ENCODE assay signal across 1 cellular context in the genomic region with DNA sequence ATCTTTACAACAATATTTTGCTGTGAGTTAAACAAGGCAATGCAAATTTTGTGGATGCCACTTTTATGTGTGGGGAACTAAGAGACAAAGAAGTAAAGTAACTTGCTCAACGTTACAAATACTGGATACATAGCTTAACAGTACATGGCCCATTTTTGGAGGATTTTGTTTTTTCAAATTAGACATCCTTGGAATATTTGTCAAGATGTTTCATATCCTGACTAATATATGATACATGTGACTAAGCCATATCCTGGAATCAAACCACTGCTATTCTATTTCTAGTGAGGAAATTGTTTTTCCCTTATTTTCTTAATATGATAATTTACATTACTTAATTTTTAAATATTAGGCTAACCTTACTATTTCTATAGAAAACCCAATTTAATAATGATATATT.
TF ChIP-seq lines count a peak whose summit lies in the region.

No MANE protein-coding gene starts in this region.

TF ChIP-seq in SK-N-SH treated with all-trans-retinoic acid at 6 μM for 48 hours, 23 proteins besides CTCF, POLR2A, EP300 and RAD21 (continued from another document):
- TF ChIP-seq, protein P1, sequence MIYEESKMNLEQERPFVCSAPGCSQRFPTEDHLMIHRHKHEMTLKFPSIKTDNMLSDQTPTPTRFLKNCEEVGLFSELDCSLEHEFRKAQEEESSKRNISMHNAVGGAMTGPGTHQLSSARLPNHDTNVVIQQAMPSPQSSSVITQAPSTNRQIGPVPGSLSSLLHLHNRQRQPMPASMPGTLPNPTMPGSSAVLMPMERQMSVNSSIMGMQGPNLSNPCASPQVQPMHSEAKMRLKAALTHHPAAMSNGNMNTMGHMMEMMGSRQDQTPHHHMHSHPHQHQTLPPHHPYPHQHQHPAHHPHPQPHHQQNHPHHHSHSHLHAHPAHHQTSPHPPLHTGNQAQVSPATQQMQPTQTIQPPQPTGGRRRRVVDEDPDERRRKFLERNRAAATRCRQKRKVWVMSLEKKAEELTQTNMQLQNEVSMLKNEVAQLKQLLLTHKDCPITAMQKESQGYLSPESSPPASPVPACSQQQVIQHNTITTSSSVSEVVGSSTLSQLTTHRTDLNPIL (CRISPR knock-in tag; IDR thresholded peaks at IDR 0.05; ENCODE audit: low read depth): no peak
